In genomic region chr15:25240461-25241021, GRCh38 we compare ENCODE assay signal across 27 cellular contexts.
DNase-seq lines count a peak whose midpoint lies in the region; ATAC-seq and TF ChIP-seq lines count a peak whose summit lies in the region.
"Had no signal": no experiment of that assay in that cellular context is flagged by ENCODE, and none has a peak within 500 bp of the region (broad histone marks: within the 10 kb centered on the region; RNA-seq: fewer than 3 reads in every experiment).

No MANE protein-coding gene starts in this region.

- intact Hi-C loops in left lung (cut with DNase I) = loop anchor here in 1 of 2 donors (10.0 kb wide), 1 partner anchor 56 kb away; no protein-coding TSS in a partner anchor
- intact Hi-C loops in sigmoid colon (cut with DNase I) = no loop called here
- intact Hi-C loops in activated CD4-positive, alpha-beta T cell treated with anti-CD3 and anti-CD28 coated beads, Interleukin-2, amount 10 ng/mL, durations not matched to agents 24 days and 14 days (cut with micrococcal nuclease) = no loop called here

- H3K27ac ChIP-seq in left lung (no peak overlapping the region), sigmoid colon (no peak overlapping the region)
- H3K27ac ChIP-seq: colonic mucosa, heart right ventricle, uterus had no signal

- H3K9me3 ChIP-seq in left lung (peaks cover 0 to 98% of the 10 kb centered on the region in 2 donors), sigmoid colon (peaks cover 0 to 18% (median under 1%) of the 10 kb centered on the region in 4 donors)
- H3K9me3 ChIP-seq: colonic mucosa, uterus had no signal

- H3K27me3 ChIP-seq in left lung (no peaks in the 10 kb centered on the region), sigmoid colon (no peaks in the 10 kb centered on the region)
- H3K27me3 ChIP-seq: colonic mucosa, heart right ventricle, uterus had no signal

- no peak for ATAC-seq in activated CD8-positive, alpha-beta memory T cell treated with anti-CD3 and anti-CD28 coated beads, Interleukin-2, amount 10 ng/mL, durations not matched to agents 7 days and 5 days
- ATAC-seq in left lung = no peak
- ATAC-seq: heart right ventricle; naive thymus-derived CD4-positive, alpha-beta T cell; stimulated activated naive B cell treated with anti-CD40 and anti-IgM and Interleukin-4, amounts not matched to agents 10 μg/mL and 1 μg/mL and 100 μg/mL, for 72 hours had no signal

- CTCF ChIA-PET in activated CD8-positive, alpha-beta memory T cell treated with anti-CD3 and anti-CD28 coated beads, Interleukin-2, amount 10 ng/mL, durations not matched to agents 7 days and 5 days (lab: Charles Lee) = no interaction called here

- H3K36me3 Mint-ChIP-seq in activated CD8-positive, alpha-beta memory T cell treated with anti-CD3 and anti-CD28 coated beads, Interleukin-2, amount 10 ng/mL, durations not matched to agents 7 days and 5 days = no peaks in the 10 kb centered on the region
- H3K36me3 Mint-ChIP-seq in chondrocyte (ENCODE audit: low read depth) = no peaks in the 10 kb centered on the region
- no peaks in the 10 kb centered on the region for H3K36me3 Mint-ChIP-seq in activated CD4-positive, alpha-beta T cell treated with anti-CD3 and anti-CD28 coated beads, Interleukin-2, amount 10 ng/mL, durations not matched to agents 24 days and 14 days (ENCODE audit: low read depth)
- H3K36me3 Mint-ChIP-seq: naive thymus-derived CD4-positive, alpha-beta T cell; stimulated activated naive B cell treated with anti-CD40 and anti-IgM and Interleukin-4, amounts not matched to agents 10 μg/mL and 1 μg/mL and 100 μg/mL, for 72 hours had no signal

- H3K4me1 ChIP-seq in left lung (no peaks in the 10 kb centered on the region), sigmoid colon (no peaks in the 10 kb centered on the region)
- H3K4me1 ChIP-seq: colonic mucosa, heart right ventricle, uterus had no signal

- no peaks in the 10 kb centered on the region for H3K36me3 ChIP-seq in left lung
- H3K36me3 ChIP-seq in sigmoid colon = no peaks in the 10 kb centered on the region
- H3K36me3 ChIP-seq: colonic mucosa, heart right ventricle, uterus had no signal

- H3K27me3 Mint-ChIP-seq in activated CD8-positive, alpha-beta memory T cell treated with anti-CD3 and anti-CD28 coated beads, Interleukin-2, amount 10 ng/mL, durations not matched to agents 7 days and 5 days = no peaks in the 10 kb centered on the region
- H3K27me3 Mint-ChIP-seq in chondrocyte (ENCODE audit: low read depth) = no peaks in the 10 kb centered on the region
- no peaks in the 10 kb centered on the region for H3K27me3 Mint-ChIP-seq in activated CD4-positive, alpha-beta T cell treated with anti-CD3 and anti-CD28 coated beads, Interleukin-2, amount 10 ng/mL, durations not matched to agents 24 days and 14 days
- H3K27me3 Mint-ChIP-seq: activated B cell treated with CpG ODN at 0.5 μM for 24 hours; CD4-positive, alpha-beta T cell; naive thymus-derived CD4-positive, alpha-beta T cell; stimulated activated naive B cell treated with anti-CD40 and anti-IgM and Interleukin-4, amounts not matched to agents 10 μg/mL and 1 μg/mL and 100 μg/mL, for 72 hours had no signal

- no peak for TF ChIP-seq POLR2A in sigmoid colon (IDR thresholded peaks at IDR 0.05)

- H3K27ac Mint-ChIP-seq in activated CD8-positive, alpha-beta memory T cell treated with anti-CD3 and anti-CD28 coated beads, Interleukin-2, amount 10 ng/mL, durations not matched to agents 7 days and 5 days = no peak overlapping the region
- no peak overlapping the region for H3K27ac Mint-ChIP-seq in chondrocyte (ENCODE audit: unreplicated experiment)
- H3K27ac Mint-ChIP-seq in activated CD4-positive, alpha-beta T cell treated with anti-CD3 and anti-CD28 coated beads, Interleukin-2, amount 10 ng/mL, durations not matched to agents 24 days and 14 days = no peak overlapping the region
- H3K27ac Mint-ChIP-seq: activated B cell treated with CpG ODN at 0.5 μM for 24 hours; CD4-positive, alpha-beta T cell; mesothelial cell of epicardium; naive thymus-derived CD4-positive, alpha-beta T cell; stimulated activated naive B cell treated with anti-CD40 and anti-IgM and Interleukin-4, amounts not matched to agents 10 μg/mL and 1 μg/mL and 100 μg/mL, for 72 hours had no signal

- no peak overlapping the region for H3K4me3 Mint-ChIP-seq in activated CD8-positive, alpha-beta memory T cell treated with anti-CD3 and anti-CD28 coated beads, Interleukin-2, amount 10 ng/mL, durations not matched to agents 7 days and 5 days
- H3K4me3 Mint-ChIP-seq in chondrocyte (ENCODE audit: unreplicated experiment) = no peak overlapping the region
- H3K4me3 Mint-ChIP-seq in activated CD4-positive, alpha-beta T cell treated with anti-CD3 and anti-CD28 coated beads, Interleukin-2, amount 10 ng/mL, durations not matched to agents 24 days and 14 days = no peak overlapping the region
- H3K4me3 Mint-ChIP-seq: activated B cell treated with CpG ODN at 0.5 μM for 24 hours; CD4-positive, alpha-beta T cell; mesothelial cell of epicardium; naive thymus-derived CD4-positive, alpha-beta T cell; stimulated activated naive B cell treated with anti-CD40 and anti-IgM and Interleukin-4, amounts not matched to agents 10 μg/mL and 1 μg/mL and 100 μg/mL, for 72 hours had no signal

- no peak for TF ChIP-seq CTCF in chondrocyte (IDR thresholded peaks at IDR 0.05)
- no peak for TF ChIP-seq CTCF in left lung (IDR thresholded peaks at IDR 0.05)
- no peak for TF ChIP-seq CTCF in sigmoid colon (IDR thresholded peaks at IDR 0.05)

- no peaks in the 10 kb centered on the region for H3K4me1 Mint-ChIP-seq in activated CD8-positive, alpha-beta memory T cell treated with anti-CD3 and anti-CD28 coated beads, Interleukin-2, amount 10 ng/mL, durations not matched to agents 7 days and 5 days
- no peaks in the 10 kb centered on the region for H3K4me1 Mint-ChIP-seq in chondrocyte (ENCODE audit: low read depth)
- H3K4me1 Mint-ChIP-seq in activated CD4-positive, alpha-beta T cell treated with anti-CD3 and anti-CD28 coated beads, Interleukin-2, amount 10 ng/mL, durations not matched to agents 24 days and 14 days = no peaks in the 10 kb centered on the region
- H3K4me1 Mint-ChIP-seq: activated B cell treated with CpG ODN at 0.5 μM for 24 hours; mesothelial cell of epicardium; naive thymus-derived CD4-positive, alpha-beta T cell; stimulated activated naive B cell treated with anti-CD40 and anti-IgM and Interleukin-4, amounts not matched to agents 10 μg/mL and 1 μg/mL and 100 μg/mL, for 72 hours had no signal

- DNase-seq in activated CD8-positive, alpha-beta memory T cell treated with anti-CD3 and anti-CD28 coated beads for 24 hours = peak; percentile 26
- no peak for DNase-seq in activated CD8-positive, alpha-beta memory T cell treated with anti-CD3 and anti-CD28 coated beads, Interleukin-2, amount 10 ng/mL, durations not matched to agents 7 days and 5 days
- DNase-seq in chondrocyte (ENCODE audit: low spot score) (peak; percentile 82), left lung (peak; percentile 15 to 26), sigmoid colon (peak; percentile 58), CD1c-positive myeloid dendritic cell (ENCODE audit: extremely low spot score) (no peak)
- no peak for DNase-seq in stimulated activated CD4-positive, alpha-beta T cell treated with anti-CD3 and anti-CD28 coated beads, Interleukin-4, amount 100 ng/mL, for 1 hour
- no peak for DNase-seq in activated CD4-positive, alpha-beta T cell treated with anti-CD3 and anti-CD28 coated beads, Interleukin-2, amount 10 ng/mL, durations not matched to agents 24 days and 14 days
- DNase-seq: 8988T; activated B cell treated with CpG ODN at 0.5 μM for 24 hours; activated CD4-positive, alpha-beta T cell treated with anti-CD3 and anti-CD28 coated beads, Interleukin-2, amount 50 U/mL, for 48 hours; activated naive CD4-positive, alpha-beta T cell treated with Interleukin-2 at 50 U/mL for 16 hours; colonic mucosa; KG1; MM.1S; naive thymus-derived CD4-positive, alpha-beta T cell; NCI-H1417; NCI-H2081 treated with DMSO at 0.1 percent for 48 hours; NCI-H226; NCI-H774; occipital lobe; stimulated activated CD4-positive, alpha-beta T cell treated with anti-CD3 and anti-CD28 coated beads, Interleukin-4, amount 100 ng/mL, for 4 hours; stimulated activated naive B cell treated with anti-CD40 and anti-IgM and Interleukin-4, amounts not matched to agents 10 μg/mL and 1 μg/mL and 100 μg/mL, for 72 hours had no signal

- no peak for TF ChIP-seq EP300 in sigmoid colon (IDR thresholded peaks at IDR 0.05)

- WGBS in sigmoid colon, 2 donors = 80 to 81% methylated on average over 13 of the region's 13 CpGs

- no peak overlapping the region for H3K4me3 ChIP-seq in left lung
- H3K4me3 ChIP-seq in sigmoid colon = no peak overlapping the region
- H3K4me3 ChIP-seq: colonic mucosa, heart right ventricle, uterus had no signal

- H3K9me3 Mint-ChIP-seq in activated CD8-positive, alpha-beta memory T cell treated with anti-CD3 and anti-CD28 coated beads, Interleukin-2, amount 10 ng/mL, durations not matched to agents 7 days and 5 days (ENCODE audit: low read depth) = peaks cover 9% of the 10 kb centered on the region
- peaks cover 42% of the 10 kb centered on the region for H3K9me3 Mint-ChIP-seq in chondrocyte (ENCODE audit: low read depth)
- H3K9me3 Mint-ChIP-seq in activated CD4-positive, alpha-beta T cell treated with anti-CD3 and anti-CD28 coated beads, Interleukin-2, amount 10 ng/mL, durations not matched to agents 24 days and 14 days = peaks cover 6% of the 10 kb centered on the region
- H3K9me3 Mint-ChIP-seq: CD4-positive, alpha-beta T cell had no signal

Comparison
In these comparisons a context has a peak if more than half of its experiments do, and no peak if none do; other contexts are left out.
1. DNase-seq: peak in activated CD8-positive, alpha-beta memory T cell treated with anti-CD3 and anti-CD28 coated beads for 24 hours (single experiment), chondrocyte (single experiment), left lung (2 of 2) and sigmoid colon (single experiment); none in activated CD8-positive, alpha-beta memory T cell treated with anti-CD3 and anti-CD28 coated beads, Interleukin-2, amount 10 ng/mL, durations not matched to agents 7 days and 5 days (single experiment), stimulated activated CD4-positive, alpha-beta T cell treated with anti-CD3 and anti-CD28 coated beads, Interleukin-4, amount 100 ng/mL, for 1 hour (single experiment), CD1c-positive myeloid dendritic cell (single experiment) and activated CD4-positive, alpha-beta T cell treated with anti-CD3 and anti-CD28 coated beads, Interleukin-2, amount 10 ng/mL, durations not matched to agents 24 days and 14 days (single experiment).